In genomic region chr2:190408538-190409271, GRCh38 we compare ENCODE assay signal across 8 cellular contexts. TPM values are rescaled to one million over a fixed set of nuclear protein-coding genes. Genes with fewer than 3 reads are reported as not detected.
DNase-seq lines count a peak whose midpoint lies in the region; ATAC-seq and TF ChIP-seq lines count a peak whose summit lies in the region.

No MANE protein-coding gene starts in this region.

- H3K4me3 ChIP-seq in A673 (ENCODE audit: low read depth, low read length, poor library complexity, severe bottlenecking) = peak overlapping the region; percentile 65

- peaks cover 29% of the 10 kb centered on the region for H3K36me3 Mint-ChIP-seq in effector memory CD8-positive, alpha-beta T cell (ENCODE audit: insufficient read depth)

- DNase-seq in A673 (ENCODE audit: low spot score) (peak; percentile 52), NCI-H2196 (lab: John Stamatoyannopoulos, UW; ENCODE audit: unreplicated experiment) (peak; percentile 51), midbrain (lab: John Stamatoyannopoulos, UW) (peak; percentile 86)
- DNase-seq in activated CD4-positive, alpha-beta T cell treated with anti-CD3 and anti-CD28 coated beads, Interleukin-2, amount 50 U/mL, for 48 hours = peak; percentile 69 to 74
- peak; percentile 70 to 72 (median 70) for DNase-seq in effector memory CD8-positive, alpha-beta T cell
- DNase-seq in stimulated activated CD8-positive, alpha-beta memory T cell treated with anti-CD3 and anti-CD28 coated beads, Interleukin-15, amount 100 ng/mL, for 4 hours (ENCODE audit: low read depth in 2 of 2) = peak; percentile 58 to 67

- no peaks in the 10 kb centered on the region for H3K27me3 ChIP-seq in A673 (replicated peaks; ENCODE audit: insufficient read depth, low read depth, low read length, poor library complexity)

- ATAC-seq in GM18519 (IDR thresholded peaks at IDR 0.05; ENCODE audit: low FRiP score, unreplicated experiment) = peak; percentile 45
- peak; percentile 56 for ATAC-seq in HG03025 (IDR thresholded peaks at IDR 0.05; ENCODE audit: low FRiP score, unreplicated experiment)
- ATAC-seq in effector memory CD8-positive, alpha-beta T cell (replicated peaks) = peak; percentile 59

- H3K4me1 Mint-ChIP-seq in effector memory CD8-positive, alpha-beta T cell (ENCODE audit: low read depth in 2 of 2) = peaks cover 20 to 44% of the 10 kb centered on the region in 2 donors

- H3K27me3 Mint-ChIP-seq in effector memory CD8-positive, alpha-beta T cell = no peaks in the 10 kb centered on the region

- CTCF ChIA-PET in A673 (lab: Charles Lee) = interaction anchor here (0.7 kb wide), 1 partner anchor 103 kb away, joined by 3 read pairs; no protein-coding TSS in a partner anchor

- H3K27ac Mint-ChIP-seq in effector memory CD8-positive, alpha-beta T cell = peak overlapping the region; percentile 92 to 97

- peak overlapping the region; percentile 79 to 86 for H3K4me3 Mint-ChIP-seq in effector memory CD8-positive, alpha-beta T cell

- no TSS peak for BruUV-seq in A673 (replicated peaks; lab: Mats Ljungman, UMichigan)

- peak overlapping the region; percentile 26 for H3K27ac ChIP-seq in A673 (ENCODE audit: low read depth, low read length, poor library complexity, severe bottlenecking)

- POLR2A ChIA-PET in A673 (lab: Charles Lee; ENCODE audit: low non-redundant PET) = no interaction called here

- H3K4me1 ChIP-seq in A673 (ENCODE audit: insufficient read depth, low read length, poor library complexity, severe bottlenecking) = peaks cover 9% of the 10 kb centered on the region

- H3K9me3 ChIP-seq in A673 (ENCODE audit: low read depth, low read length, poor library complexity, severe bottlenecking) = no peaks in the 10 kb centered on the region

- intact Hi-C loops in A673 (cut with micrococcal nuclease; ENCODE audit: unreplicated experiment) = loop anchor here (10.0 kb wide), 1 partner anchor 276 kb away; no protein-coding TSS in a partner anchor

- H3K36me3 ChIP-seq in A673 (ENCODE audit: insufficient read depth, low read length, poor library complexity, severe bottlenecking) = no peaks in the 10 kb centered on the region

- TF ChIP-seq CTCF in A673 (conservative IDR thresholded peaks at IDR 0.05; ENCODE audit: low read depth, low read length) = no peak

- H3K9me3 Mint-ChIP-seq in effector memory CD8-positive, alpha-beta T cell = no peaks in the 10 kb centered on the region

RNA-seq across cellular contexts. Expression of gene MFSD6, which starts 0.6 kb away (rescaled TPM):
- 5.7 and 8.4 TPM in 2 replicates for total RNA-seq in A673 (2021)

Comparison
In these comparisons a context has a peak if more than half of its experiments do, and no peak if none do; other contexts are left out.
1. Peak in every context shown above with its lines: DNase-seq, ATAC-seq, H3K4me3 ChIP-seq and H3K27ac ChIP-seq.